ENCODE assay signal across 15 cellular contexts in genomic region chr6:98931710-98932109, GRCh38.
DNase-seq lines count a peak whose midpoint lies in the region; TF ChIP-seq lines count a peak whose summit lies in the region.
"Had no signal": no experiment of that assay in that cellular context is flagged by ENCODE, and none has a peak within 500 bp of the region (broad histone marks: within the 10 kb centered on the region; RNA-seq: fewer than 3 reads in every experiment).

No MANE protein-coding gene starts in this region.

- peaks cover 37% of the 10 kb centered on the region for H3K36me3 Mint-ChIP-seq in nephron (ENCODE audit: low read depth)

- DNase-seq in NCI-H2171 treated with DMSO at 0.1 percent for 48 hours (lab: John Stamatoyannopoulos, UW) (peak; percentile 15), NCI-H2171 (lab: John Stamatoyannopoulos, UW) (no peak), NCI-H446 treated with DMSO at 0.1 percent for 48 hours (lab: John Stamatoyannopoulos, UW) (peak; percentile 57), Ammon's horn (ENCODE audit: low spot score) (no peak), GM19240 (ENCODE audit: insufficient read length, low spot score) (no peak)
- DNase-seq: DND-41; NCI-H187 treated with DMSO at 0.1 percent for 48 hours; NCI-H510A treated with DMSO at 0.1 percent for 48 hours; NK-92 treated with Interleukin-12 subunit alpha and Interleukin-12 subunit beta, amount 100 ng/mL, for 24 hours; Peyer's patch had no signal

- no peak overlapping the region for H3K4me3 ChIP-seq in BLaER1 treated with 17β-estradiol and CSF1 and Interleukin-3, amounts not matched to agents 10 nM and 100 nM
- H3K4me3 ChIP-seq: A549, Peyer's patch had no signal

- H3K9me3 ChIP-seq in BLaER1 treated with 17β-estradiol and CSF1 and Interleukin-3, amounts not matched to agents 10 nM and 100 nM (replicated peaks in 1 of 11): peaks cover 0 to 44% (median 15%) of the 10 kb centered on the region in 11 experiments; a peak in 14 of 22 replicates
- H3K9me3 ChIP-seq: A549, Peyer's patch had no signal

- peaks cover 7% of the 10 kb centered on the region for H3K4me1 Mint-ChIP-seq in nephron

- H3K4me2 ChIP-seq in BLaER1 treated with 17β-estradiol and CSF1 and Interleukin-3, amounts not matched to agents 10 nM and 100 nM: peak overlapping the region; percentile 17 to 83 (median 63); a peak in 16 of 22 replicates
- H3K4me2 ChIP-seq: A549 had no signal

- H3K9me3 Mint-ChIP-seq in nephron: peaks cover 2% of the 10 kb centered on the region
- H3K9me3 Mint-ChIP-seq: T-helper 2 cell treated with Interferon-gamma antibody and Interleukin-4, amounts not matched to agents 5 μg/mL and 100 μg/mL, for 36 hours had no signal

- H3K27me3 Mint-ChIP-seq in nephron (ENCODE audit: low read depth): no peaks in the 10 kb centered on the region

- H3K4me3 Mint-ChIP-seq in nephron: no peak overlapping the region
- H3K4me3 Mint-ChIP-seq: T-helper 2 cell treated with Interferon-gamma antibody and Interleukin-4, amounts not matched to agents 5 μg/mL and 100 μg/mL, for 36 hours had no signal

- peaks cover 21 to 75% (median 43%) of the 10 kb centered on the region in 10 experiments for H3K4me1 ChIP-seq in BLaER1 treated with 17β-estradiol and CSF1 and Interleukin-3, amounts not matched to agents 10 nM and 100 nM
- H3K4me1 ChIP-seq: A549, Peyer's patch had no signal

- H3K27ac ChIP-seq in BLaER1 treated with 17β-estradiol and CSF1 and Interleukin-3, amounts not matched to agents 10 nM and 100 nM: peak overlapping the region in 4 of 11 experiments; percentile 50 to 64 (median 60); a peak in 5 of 22 replicates
- H3K27ac ChIP-seq: A549, C4-2B, Peyer's patch had no signal

- no peaks in the 10 kb centered on the region for H3K27me3 ChIP-seq in BLaER1 treated with 17β-estradiol and CSF1 and Interleukin-3, amounts not matched to agents 10 nM and 100 nM
- H3K27me3 ChIP-seq: Peyer's patch had no signal

- H3K27ac Mint-ChIP-seq in nephron: peak overlapping the region; percentile 29 to 80 (median 53)
- H3K27ac Mint-ChIP-seq: T-helper 2 cell treated with Interferon-gamma antibody and Interleukin-4, amounts not matched to agents 5 μg/mL and 100 μg/mL, for 36 hours had no signal

- peaks cover 0 to 33% (median 0%) of the 10 kb centered on the region in 11 experiments; a peak in 4 of 22 replicates for H4K20me1 ChIP-seq in BLaER1 treated with 17β-estradiol and CSF1 and Interleukin-3, amounts not matched to agents 10 nM and 100 nM

- H3K36me3 ChIP-seq in BLaER1 treated with 17β-estradiol and CSF1 and Interleukin-3, amounts not matched to agents 10 nM and 100 nM: peaks cover 1 to 31% (median 10%) of the 10 kb centered on the region in 11 experiments; a peak in 17 of 22 replicates

- no peak for TF ChIP-seq CTCF in nephron (IDR thresholded peaks at IDR 0.05; ENCODE audit: unreplicated experiment in 3 of 3)

- H3K9ac ChIP-seq in BLaER1 treated with 17β-estradiol and CSF1 and Interleukin-3, amounts not matched to agents 10 nM and 100 nM: no peak overlapping the region

Comparison
In these comparisons a context has a peak if more than half of its experiments do, and no peak if none do; other contexts are left out.
1. DNase-seq: peak in NCI-H2171 treated with DMSO at 0.1 percent for 48 hours (single experiment) and NCI-H446 treated with DMSO at 0.1 percent for 48 hours (single experiment); none in NCI-H2171 (single experiment), Ammon's horn (single experiment) and GM19240 (single experiment).